Comparison of ENCODE assay signal across 9 cellular contexts in the genomic region with DNA sequence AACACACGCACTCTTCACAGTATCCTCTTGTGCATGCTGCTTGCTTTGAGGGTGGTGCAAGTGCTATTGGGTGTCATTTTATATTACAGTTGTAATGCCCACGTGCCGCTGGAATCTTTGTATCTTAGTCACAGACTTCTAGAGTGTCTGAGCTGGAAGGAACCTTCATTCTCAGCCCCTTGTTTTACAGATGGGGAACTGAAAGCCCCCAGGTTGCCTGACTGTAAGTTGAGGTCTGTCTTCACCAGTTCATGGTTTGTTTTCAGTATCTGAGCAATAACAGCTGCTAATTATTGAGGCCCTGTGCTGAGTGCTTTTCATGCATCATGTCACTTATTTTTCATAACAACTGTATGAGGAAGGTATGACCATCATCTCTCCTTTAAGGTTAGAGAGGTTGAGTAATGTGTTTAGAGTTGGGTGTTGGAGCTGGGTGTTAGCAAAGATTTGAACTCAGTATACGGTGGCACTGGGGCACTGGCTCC.
DNase-seq lines count a peak whose midpoint lies in the region; ATAC-seq lines count a peak whose summit lies in the region.
"Had no signal": no experiment of that assay in that cellular context is flagged by ENCODE, and none has a peak within 500 bp of the region (broad histone marks: within the 10 kb centered on the region; RNA-seq: fewer than 3 reads in every experiment).

No MANE protein-coding gene starts in this region.

- H3K36me3 Mint-ChIP-seq in stimulated activated effector memory CD8-positive, alpha-beta T cell treated with anti-CD3 and anti-CD28 coated beads, Interleukin-12 subunit alpha, Interleukin-12 subunit beta, amount 100 ng/mL, for 72 hours = no peaks in the 10 kb centered on the region

- no peaks in the 10 kb centered on the region for H3K9me3 Mint-ChIP-seq in stimulated activated effector memory CD8-positive, alpha-beta T cell treated with anti-CD3 and anti-CD28 coated beads, Interleukin-12 subunit alpha, Interleukin-12 subunit beta, amount 100 ng/mL, for 72 hours
- H3K9me3 Mint-ChIP-seq: nephron progenitor cell had no signal

- peak; percentile 76 for ATAC-seq in HG02623 (IDR thresholded peaks at IDR 0.05; ENCODE audit: unreplicated experiment)
- peak; percentile 72 for ATAC-seq in HG03521 (IDR thresholded peaks at IDR 0.05; ENCODE audit: unreplicated experiment)
- peak; percentile 31 for ATAC-seq in stimulated activated effector memory CD8-positive, alpha-beta T cell treated with anti-CD3 and anti-CD28 coated beads, Interleukin-12 subunit alpha, Interleukin-12 subunit beta, amount 100 ng/mL, for 72 hours

- no peak overlapping the region for H3K4me3 Mint-ChIP-seq in stimulated activated effector memory CD8-positive, alpha-beta T cell treated with anti-CD3 and anti-CD28 coated beads, Interleukin-12 subunit alpha, Interleukin-12 subunit beta, amount 100 ng/mL, for 72 hours
- H3K4me3 Mint-ChIP-seq: nephron progenitor cell had no signal

- peaks cover 12% of the 10 kb centered on the region for H3K4me1 Mint-ChIP-seq in stimulated activated effector memory CD8-positive, alpha-beta T cell treated with anti-CD3 and anti-CD28 coated beads, Interleukin-12 subunit alpha, Interleukin-12 subunit beta, amount 100 ng/mL, for 72 hours
- H3K4me1 Mint-ChIP-seq: nephron progenitor cell had no signal

- H3K27ac Mint-ChIP-seq in stimulated activated effector memory CD8-positive, alpha-beta T cell treated with anti-CD3 and anti-CD28 coated beads, Interleukin-12 subunit alpha, Interleukin-12 subunit beta, amount 100 ng/mL, for 72 hours = no peak overlapping the region
- H3K27ac Mint-ChIP-seq: nephron progenitor cell had no signal

- DNase-seq in SIG-M5 treated with dmso at 0.1 percent for 504 hours (lab: John Stamatoyannopoulos, UW; ENCODE audit: unreplicated experiment) = peak; percentile 56
- DNase-seq in SIG-M5 (lab: John Stamatoyannopoulos, UW) = no peak
- DNase-seq in stimulated activated effector memory CD8-positive, alpha-beta T cell treated with anti-CD3 and anti-CD28 coated beads, Interleukin-12 subunit alpha, Interleukin-12 subunit beta, amount 100 ng/mL, for 72 hours (ENCODE audit: low spot score in 2 of 2) = no peak
- no peak for DNase-seq in NK-92 treated with Interleukin-12 subunit alpha and Interleukin-12 subunit beta, amount 100 ng/mL, for 24 hours (lab: John Stamatoyannopoulos, UW)
- DNase-seq in stimulated activated naive CD4-positive, alpha-beta T cell treated with Interleukin-2 at 50 U/mL for 16 hours (lab: John Stamatoyannopoulos, UW) = no peak
- DNase-seq in GOT3 (lab: John Stamatoyannopoulos, UW) = no peak
- DNase-seq: nephron progenitor cell had no signal
